9 cellular contexts compared by ENCODE assay signal in the genomic region with DNA sequence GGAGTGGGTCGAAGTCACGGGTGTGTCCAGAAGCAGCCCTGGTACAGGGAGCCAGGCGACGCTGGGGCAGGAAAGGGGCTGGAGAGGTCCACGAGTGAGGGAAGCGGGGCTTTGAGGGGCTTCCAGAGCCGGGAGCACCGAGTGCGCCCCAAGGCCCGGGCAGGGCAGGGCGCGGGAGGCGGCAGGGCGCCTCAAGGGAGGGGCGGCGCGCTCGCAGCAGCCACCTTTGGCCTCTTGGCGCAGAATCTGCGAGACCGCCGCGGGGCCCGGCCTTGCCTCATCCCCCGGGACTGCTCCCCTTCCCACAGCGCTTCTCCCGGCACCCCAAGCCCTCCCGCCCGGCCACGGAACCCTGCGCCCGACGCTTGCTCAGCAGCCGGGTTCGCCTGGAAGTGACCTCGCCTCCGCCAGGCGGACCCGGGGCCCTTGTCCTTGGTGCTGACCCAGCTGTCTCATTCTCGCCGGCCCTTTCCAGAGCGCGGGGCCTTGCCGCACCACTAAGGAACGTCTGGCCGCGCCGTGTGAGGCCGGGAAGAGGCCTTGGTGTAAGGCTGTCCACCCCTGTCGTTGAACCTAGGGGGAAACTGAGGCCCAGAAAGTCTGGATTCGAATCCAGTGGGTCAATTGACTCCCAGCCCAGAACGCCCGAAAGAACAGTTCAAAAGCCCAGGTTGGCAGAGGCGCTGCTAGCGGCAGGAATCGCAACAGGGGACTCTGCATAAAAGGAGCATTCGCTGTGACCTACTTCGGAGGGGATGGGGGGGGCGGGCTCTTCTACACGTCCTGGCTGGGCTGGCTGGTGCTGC. TPM values are rescaled to one million over a fixed set of nuclear protein-coding genes. Genes with fewer than 3 reads are reported as not detected.
DNase-seq lines count a peak whose midpoint lies in the region; ATAC-seq and TF ChIP-seq lines count a peak whose summit lies in the region.
"Had no signal": no experiment of that assay in that cellular context is flagged by ENCODE, and none has a peak within 500 bp of the region (broad histone marks: within the 10 kb centered on the region; RNA-seq: fewer than 3 reads in every experiment).

No MANE protein-coding gene starts in this region.

- peak overlapping the region; percentile 53 for H3K4me3 Mint-ChIP-seq in HFFc6
- H3K4me3 Mint-ChIP-seq in natural killer cell treated with Interleukin-12 subunit alpha and Interleukin-12 subunit beta and Interleukin-15 and Interleukin-18, amount 100 ng/mL, for 72 hours, result no peak overlapping the region

- H3K27me3 ChIP-seq in upper lobe of right lung, result peaks cover 60% of the 10 kb centered on the region

- H3K27ac ChIP-seq in upper lobe of right lung, result no peak overlapping the region
- H3K27ac ChIP-seq: neutrophil had no signal

- peak overlapping the region; percentile 37 for H3K4me3 ChIP-seq in upper lobe of right lung

- H3K4me1 ChIP-seq in upper lobe of right lung, result peaks cover 15% of the 10 kb centered on the region

- no peaks in the 10 kb centered on the region for H3K9me3 Mint-ChIP-seq in HFFc6
- H3K9me3 Mint-ChIP-seq in natural killer cell treated with Interleukin-12 subunit alpha and Interleukin-12 subunit beta and Interleukin-15 and Interleukin-18, amount 100 ng/mL, for 72 hours, result no peaks in the 10 kb centered on the region

- no peaks in the 10 kb centered on the region for H3K36me3 ChIP-seq in upper lobe of right lung
- H3K36me3 ChIP-seq: neutrophil had no signal

- intact Hi-C loops in upper lobe of right lung (cut with DNase I), result no loop called here

- peaks cover 28% of the 10 kb centered on the region for H3K27me3 Mint-ChIP-seq in HFFc6 (ENCODE audit: insufficient read depth)
- H3K27me3 Mint-ChIP-seq in natural killer cell treated with Interleukin-12 subunit alpha and Interleukin-12 subunit beta and Interleukin-15 and Interleukin-18, amount 100 ng/mL, for 72 hours, result peaks cover 48 to 70% of the 10 kb centered on the region in 2 donors

- no peaks in the 10 kb centered on the region for H3K4me1 Mint-ChIP-seq in HFFc6 (ENCODE audit: low read depth)
- H3K4me1 Mint-ChIP-seq in natural killer cell treated with Interleukin-12 subunit alpha and Interleukin-12 subunit beta and Interleukin-15 and Interleukin-18, amount 100 ng/mL, for 72 hours (ENCODE audit: low read depth in 2 of 2), result peaks cover 0 to 5% of the 10 kb centered on the region in 2 donors

- no peaks in the 10 kb centered on the region for H3K9me3 ChIP-seq in upper lobe of right lung
- H3K9me3 ChIP-seq: neutrophil had no signal

- no peaks in the 10 kb centered on the region for H3K36me3 Mint-ChIP-seq in HFFc6 (ENCODE audit: low read depth)
- no peaks in the 10 kb centered on the region for H3K36me3 Mint-ChIP-seq in natural killer cell treated with Interleukin-12 subunit alpha and Interleukin-12 subunit beta and Interleukin-15 and Interleukin-18, amount 100 ng/mL, for 72 hours

- no peak overlapping the region for H3K27ac Mint-ChIP-seq in HFFc6
- H3K27ac Mint-ChIP-seq in natural killer cell treated with Interleukin-12 subunit alpha and Interleukin-12 subunit beta and Interleukin-15 and Interleukin-18, amount 100 ng/mL, for 72 hours, result no peak overlapping the region

- peak; percentile 60 for DNase-seq in NCI-H748 (lab: John Stamatoyannopoulos, UW; ENCODE audit: unreplicated experiment)
- DNase-seq in NCI-H748 treated with DMSO at 0.1 percent for 48 hours (lab: John Stamatoyannopoulos, UW), result no peak
- peak; percentile 25 for DNase-seq in HFFc6
- DNase-seq in NCI-H146 (lab: John Stamatoyannopoulos, UW), result peak; percentile 63
- peak; percentile 48 to 57 for DNase-seq in activated T-cell treated with anti-CD3 and anti-CD28 coated beads, Interleukin-2, amount 50 U/mL, for 48 hours
- DNase-seq in fibroblast of peridontal ligament (ENCODE audit: extremely low read depth), result peak; percentile 45
- no peak for DNase-seq in natural killer cell treated with Interleukin-12 subunit alpha and Interleukin-12 subunit beta and Interleukin-15 and Interleukin-18, amount 100 ng/mL, for 72 hours (ENCODE audit: low spot score)
- DNase-seq in upper lobe of right lung, result peak; percentile 80

- ATAC-seq in natural killer cell treated with Interleukin-12 subunit alpha and Interleukin-12 subunit beta and Interleukin-15 and Interleukin-18, amount 100 ng/mL, for 72 hours, result peak; percentile 66 to 72
- ATAC-seq in upper lobe of right lung, result peak; percentile 86

- TF ChIP-seq CTCF in HFFc6 (IDR thresholded peaks at IDR 0.05), result peak; percentile 32
- TF ChIP-seq CTCF in upper lobe of right lung (IDR thresholded peaks at IDR 0.05), result no peak

RNA-seq across cellular contexts. Expression of a gene that starts 0.6 kb away (rescaled TPM):
- 1 to 10 TPM in 4 of 6 experiments, under 1 TPM in 2; 0.07 to 3.8 (median 2.7) TPM for total RNA-seq in HFFc6 (2021; fragmentation: NEBNext Ultra II Directional; extraction: Animal tissue kit (Norgen Biotek cat#: 25700))
- under 1 TPM in 1 of 2 donors, not detected in 1; 0.14 TPM for total RNA-seq in natural killer cell treated with Interleukin-12 subunit alpha and Interleukin-12 subunit beta and Interleukin-15 and Interleukin-18, amount 100 ng/mL, for 72 hours
- 0.14 TPM for total RNA-seq in upper lobe of right lung

Comparison
In these comparisons a context has a peak if more than half of its experiments do, and no peak if none do; other contexts are left out.
1. DNase-seq: peak in NCI-H748 (single experiment), HFFc6 (single experiment), NCI-H146 (single experiment), activated T-cell treated with anti-CD3 and anti-CD28 coated beads, Interleukin-2, amount 50 U/mL, for 48 hours (2 of 2), fibroblast of peridontal ligament (single experiment) and upper lobe of right lung (single experiment); none in NCI-H748 treated with DMSO at 0.1 percent for 48 hours (single experiment) and natural killer cell treated with Interleukin-12 subunit alpha and Interleukin-12 subunit beta and Interleukin-15 and Interleukin-18, amount 100 ng/mL, for 72 hours (single experiment).